ENCODE assay signal across 20 cellular contexts in genomic region chr5:18088020-18088579, GRCh38.
DNase-seq lines count a peak whose midpoint lies in the region; ATAC-seq lines count a peak whose summit lies in the region.
"Had no signal": no experiment of that assay in that cellular context is flagged by ENCODE, and none has a peak within 500 bp of the region (broad histone marks: within the 10 kb centered on the region; RNA-seq: fewer than 3 reads in every experiment).

No MANE protein-coding gene starts in this region.

- peaks cover 0 to 1% (median 0%) of the 10 kb centered on the region in 3 donors for H3K9me3 Mint-ChIP-seq in IgD-negative memory B cell
- H3K9me3 Mint-ChIP-seq in stimulated activated naive B cell treated with anti-CD40 and anti-IgM and Interleukin-4, amounts not matched to agents 10 μg/mL and 1 μg/mL and 100 μg/mL, for 72 hours = peaks cover 4 to 5% of the 10 kb centered on the region in 2 donors

- peak overlapping the region in 2 of 3 donors; percentile 55 to 88 for H3K27ac Mint-ChIP-seq in IgD-negative memory B cell
- H3K27ac Mint-ChIP-seq in stimulated activated naive B cell treated with anti-CD40 and anti-IgM and Interleukin-4, amounts not matched to agents 10 μg/mL and 1 μg/mL and 100 μg/mL, for 72 hours = no peak overlapping the region
- H3K27ac Mint-ChIP-seq: CD4-positive, alpha-beta memory T cell; CD4-positive, CD25-positive, alpha-beta regulatory T cell; CD8-positive, alpha-beta memory T cell had no signal

- H3K4me3 Mint-ChIP-seq in IgD-negative memory B cell = no peak overlapping the region
- H3K4me3 Mint-ChIP-seq in stimulated activated naive B cell treated with anti-CD40 and anti-IgM and Interleukin-4, amounts not matched to agents 10 μg/mL and 1 μg/mL and 100 μg/mL, for 72 hours = no peak overlapping the region
- H3K4me3 Mint-ChIP-seq: CD14-positive monocyte; CD4-positive, alpha-beta memory T cell; CD4-positive, CD25-positive, alpha-beta regulatory T cell; CD8-positive, alpha-beta memory T cell had no signal

- peak; percentile 29 for ATAC-seq in left lobe of liver
- no peak for ATAC-seq in stimulated activated naive B cell treated with anti-CD40 and anti-IgM and Interleukin-4, amounts not matched to agents 10 μg/mL and 1 μg/mL and 100 μg/mL, for 72 hours (replicated peaks)

- no peaks in the 10 kb centered on the region for H3K4me1 Mint-ChIP-seq in IgD-negative memory B cell
- no peaks in the 10 kb centered on the region for H3K4me1 Mint-ChIP-seq in stimulated activated naive B cell treated with anti-CD40 and anti-IgM and Interleukin-4, amounts not matched to agents 10 μg/mL and 1 μg/mL and 100 μg/mL, for 72 hours
- H3K4me1 Mint-ChIP-seq: CD4-positive, alpha-beta memory T cell; CD4-positive, CD25-positive, alpha-beta regulatory T cell; CD8-positive, alpha-beta memory T cell had no signal

- no peaks in the 10 kb centered on the region for H3K36me3 Mint-ChIP-seq in IgD-negative memory B cell
- no peaks in the 10 kb centered on the region for H3K36me3 Mint-ChIP-seq in stimulated activated naive B cell treated with anti-CD40 and anti-IgM and Interleukin-4, amounts not matched to agents 10 μg/mL and 1 μg/mL and 100 μg/mL, for 72 hours
- H3K36me3 Mint-ChIP-seq: CD14-positive monocyte; CD4-positive, alpha-beta memory T cell; CD4-positive, CD25-positive, alpha-beta regulatory T cell had no signal

- no peaks in the 10 kb centered on the region for H3K27me3 Mint-ChIP-seq in IgD-negative memory B cell
- H3K27me3 Mint-ChIP-seq in stimulated activated naive B cell treated with anti-CD40 and anti-IgM and Interleukin-4, amounts not matched to agents 10 μg/mL and 1 μg/mL and 100 μg/mL, for 72 hours = peaks cover 0 to 4% of the 10 kb centered on the region in 2 donors
- H3K27me3 Mint-ChIP-seq: CD4-positive, alpha-beta memory T cell; CD4-positive, CD25-positive, alpha-beta regulatory T cell; CD8-positive, alpha-beta memory T cell had no signal

- DNase-seq in COLO829 (ENCODE audit: low spot score) (peak; percentile 0), SK-MEL-5 (ENCODE audit: low read depth, low spot score) (peak; percentile 63), left lobe of liver (ENCODE audit: low spot score) (no peak), NCI-H2227 treated with DMSO at 0.1 percent for 48 hours (lab: John Stamatoyannopoulos, UW) (no peak), SKM-1 treated with dmso at 0.1 percent for 144 hours (lab: John Stamatoyannopoulos, UW; ENCODE audit: unreplicated experiment) (no peak)
- DNase-seq in stimulated activated CD4-positive, alpha-beta T cell treated with anti-CD3 and anti-CD28 coated beads, Interleukin-12 subunit alpha, Interleukin-12 subunit beta, amount 100 ng/mL, for 4 hours = no peak
- no peak for DNase-seq in stimulated activated naive B cell treated with anti-CD40 and anti-IgM and Interleukin-4, amounts not matched to agents 10 μg/mL and 1 μg/mL and 100 μg/mL, for 72 hours
- DNase-seq: 8988T; ACHN; BE2C; C1 segment of cervical spinal cord; Caco-2; Calu3; CD4-positive, alpha-beta memory T cell; CD4-positive, CD25-positive, alpha-beta regulatory T cell; CD8-positive, alpha-beta memory T cell; DMS79 treated with DMSO at 0.1 percent for 48 hours; GF-D8 had no signal

- in situ Hi-C loops in SK-MEL-5 (cut with HindIII; ENCODE audit: low pct_unique_long_range_greater_than_20kb, low sequenced_read_pairs) = no loop called here

Comparison
In these comparisons a context has a peak if more than half of its experiments do, and no peak if none do; other contexts are left out.
1. DNase-seq: peak in COLO829 (single experiment) and SK-MEL-5 (single experiment); none in left lobe of liver (single experiment), NCI-H2227 treated with DMSO at 0.1 percent for 48 hours (single experiment), stimulated activated CD4-positive, alpha-beta T cell treated with anti-CD3 and anti-CD28 coated beads, Interleukin-12 subunit alpha, Interleukin-12 subunit beta, amount 100 ng/mL, for 4 hours (single experiment), SKM-1 treated with dmso at 0.1 percent for 144 hours (single experiment) and stimulated activated naive B cell treated with anti-CD40 and anti-IgM and Interleukin-4, amounts not matched to agents 10 μg/mL and 1 μg/mL and 100 μg/mL, for 72 hours (single experiment).